In the genomic region with DNA sequence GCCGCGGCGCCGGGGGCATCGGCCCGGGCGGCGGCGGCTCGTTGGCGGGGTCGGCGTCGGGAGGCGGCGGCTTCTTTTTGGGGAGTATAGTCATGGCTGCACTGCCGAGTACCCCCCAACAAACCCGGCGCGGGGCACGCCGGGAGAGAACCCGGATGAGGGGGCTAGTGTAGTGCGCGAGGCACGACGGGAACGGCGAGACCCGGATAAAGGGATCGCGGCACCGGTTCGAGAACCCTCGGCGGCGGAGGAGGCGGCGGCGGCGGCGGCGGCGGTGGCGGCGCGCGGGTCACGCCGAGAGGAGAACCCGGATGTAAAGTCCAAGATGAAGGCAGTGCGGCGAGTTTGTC, we compare ENCODE assay signal across 8 cellular contexts. TPM values are rescaled to one million over a fixed set of nuclear protein-coding genes. Genes with fewer than 3 reads are reported as not detected.
DNase-seq lines count a peak whose midpoint lies in the region; ATAC-seq and TF ChIP-seq lines count a peak whose summit lies in the region.

TSS of gene OTUD5 (minus strand) at position 131 of the 350 bp plus-strand sequence. CDS start at position 94, 37 bp downstream.

- H3K9ac ChIP-seq in neural progenitor cell: peak within 1 kb of the TSS; percentile 80

- DNase-seq in SHP77 (lab: John Stamatoyannopoulos, UW): peak; percentile 18 to 48
- no peak for DNase-seq in SHP77 treated with DMSO at 0.1 percent for 48 hours (lab: John Stamatoyannopoulos, UW)
- peak; percentile 80 for DNase-seq in NCI-H82 (lab: John Stamatoyannopoulos, UW)
- DNase-seq in activated T-cell treated with anti-CD3 and anti-CD28 coated beads, Interleukin-2, amount 50 U/mL, for 48 hours: peak; percentile 78 to 81
- no peak for DNase-seq in fibroblast of pulmonary artery (ENCODE audit: low read depth)
- no peak for DNase-seq in neural progenitor cell (ENCODE audit: low spot score)
- peak in 39 of 49 donors; percentile 20 to 83 (median 53) for DNase-seq in substantia nigra (lab: John Stamatoyannopoulos, UW)

- H4K20me1 ChIP-seq in neural progenitor cell (ENCODE audit: low read depth): peaks cover 24% of the 10 kb centered on the region

- peak within 1 kb of the TSS; percentile 99 for H3K4me3 Mint-ChIP-seq in neural progenitor cell

- no peaks in the 10 kb centered on the region for H3K36me3 ChIP-seq in neural progenitor cell

- no peaks in the 10 kb centered on the region for H3K9me3 ChIP-seq in neural progenitor cell (ENCODE audit: low read depth)

- H3K4me2 ChIP-seq in neural progenitor cell: peak within 1 kb of the TSS; percentile 80

- H3F3A ChIP-seq in neural progenitor cell (ENCODE audit: low read depth): peaks cover 6% of the 10 kb centered on the region

- H3K27me3 Mint-ChIP-seq in neural progenitor cell (ENCODE audit: insufficient read depth, low read depth): peaks cover 12% of the 10 kb centered on the region

- ATAC-seq in HG03045 (IDR thresholded peaks at IDR 0.05; ENCODE audit: unreplicated experiment): peak; percentile 35

- H3K36me3 Mint-ChIP-seq in neural progenitor cell: peaks cover 3% of the 10 kb centered on the region

- H3K4me3 ChIP-seq in fibroblast of pulmonary artery (replicated peaks; ENCODE audit: low read depth, low read length) (peak within 1 kb of the TSS; percentile 69), neural progenitor cell (peak within 1 kb of the TSS; percentile 60)

- TF ChIP-seq CTCF in fibroblast of pulmonary artery (IDR thresholded peaks at IDR 0.05; ENCODE audit: low read length, missing control alignments): no peak
- TF ChIP-seq CTCF in neural progenitor cell (IDR thresholded peaks at IDR 0.05): no peak

- peak within 1 kb of the TSS; percentile 88 for H2AFZ ChIP-seq in neural progenitor cell (replicated peaks)

- H3K9me3 Mint-ChIP-seq in neural progenitor cell: peaks cover 15% of the 10 kb centered on the region

- peak within 1 kb of the TSS; percentile 100 for H3K27ac Mint-ChIP-seq in neural progenitor cell

- peaks cover 47% of the 10 kb centered on the region for H3K79me2 ChIP-seq in neural progenitor cell (ENCODE audit: low read depth)

- H3K27ac ChIP-seq in neural progenitor cell: peak within 1 kb of the TSS; percentile 99
- H3K27ac ChIP-seq in substantia nigra (ENCODE audit: low read depth, low read length, poor library complexity, severe bottlenecking): peak within 1 kb of the TSS; percentile 97

- H3K4me1 ChIP-seq in neural progenitor cell: no peaks in the 10 kb centered on the region

- H3K4me1 Mint-ChIP-seq in neural progenitor cell: peaks cover 17% of the 10 kb centered on the region

- H3K27me3 ChIP-seq in neural progenitor cell: no peaks in the 10 kb centered on the region

RNA-seq across cellular contexts. Expression of gene OTUD5, which starts in this region (rescaled TPM):
- total RNA-seq in neural progenitor cell (ENCODE audit: low replicate concordance): 38.6 and 46.3 TPM in 2 replicates

Comparison
In these comparisons a context has a peak if more than half of its experiments do, and no peak if none do; other contexts are left out.
1. DNase-seq: peak in SHP77 (2 of 2), NCI-H82 (single experiment), activated T-cell treated with anti-CD3 and anti-CD28 coated beads, Interleukin-2, amount 50 U/mL, for 48 hours (2 of 2) and substantia nigra (39 of 49); none in SHP77 treated with DMSO at 0.1 percent for 48 hours (single experiment), fibroblast of pulmonary artery (single experiment) and neural progenitor cell (single experiment).